8 cellular contexts compared by ENCODE assay signal in genomic region chr14:73462078-73462715, GRCh38. TPM values are rescaled to one million over a fixed set of nuclear protein-coding genes. Genes with fewer than 3 reads are reported as not detected.
DNase-seq lines count a peak whose midpoint lies in the region; ATAC-seq and TF ChIP-seq lines count a peak whose summit lies in the region.

No MANE protein-coding gene starts in this region.

- peak overlapping the region; percentile 42 to 69 for H3K9ac ChIP-seq in duodenal mucosa (ENCODE audit: low read depth in 1 of 2, low read length in 2 of 2)

- H3K4me3 Mint-ChIP-seq in activated T-helper 2 cell treated with anti-CD3 and anti-CD28 coated beads, Interferon-gamma antibody, Interleukin-2, Interleukin-4, amounts not matched to agents 10 μg/mL and 5 μg/mL and 100 μg/mL, durations not matched to agents 14 hours and 24 hours and 36 hours (ENCODE audit: low read depth): no peak overlapping the region

- no peaks in the 10 kb centered on the region for H3K27me3 Mint-ChIP-seq in activated T-helper 2 cell treated with anti-CD3 and anti-CD28 coated beads, Interferon-gamma antibody, Interleukin-2, Interleukin-4, amounts not matched to agents 10 μg/mL and 5 μg/mL and 100 μg/mL, durations not matched to agents 14 hours and 24 hours and 36 hours (ENCODE audit: low read depth)

- peaks cover 59 to 67% of the 10 kb centered on the region in 2 donors for H3K4me1 ChIP-seq in duodenal mucosa (ENCODE audit: control insufficient read depth in 1 of 2, insufficient read depth in 2 of 2, low read length in 2 of 2)

- no peaks in the 10 kb centered on the region for H3K9me3 ChIP-seq in duodenal mucosa (ENCODE audit: control insufficient read depth in 1 of 2, low read length in 2 of 2)

- H3K27me3 ChIP-seq in HL-60 (ENCODE audit: insufficient read depth, poor library complexity, severe bottlenecking) (no peaks in the 10 kb centered on the region), duodenal mucosa (ENCODE audit: control insufficient read depth in 1 of 2, insufficient read depth in 2 of 2, low read length in 2 of 2) (no peaks in the 10 kb centered on the region)

- intact Hi-C loops in activated T-helper 2 cell treated with anti-CD3 and anti-CD28 coated beads, Interferon-gamma antibody, Interleukin-2, Interleukin-4, amounts not matched to agents 10 μg/mL and 5 μg/mL and 100 μg/mL, durations not matched to agents 14 hours and 24 hours and 36 hours (cut with micrococcal nuclease): no loop called here

- no peaks in the 10 kb centered on the region for H3K36me3 ChIP-seq in duodenal mucosa (ENCODE audit: control insufficient read depth in 1 of 2, insufficient read depth in 2 of 2, low read length in 2 of 2)

- TF ChIP-seq CTCF in HL-60 (IDR thresholded peaks at IDR 0.05; ENCODE audit: insufficient read depth, low read length): no peak

- H3K9me3 Mint-ChIP-seq in activated T-helper 2 cell treated with anti-CD3 and anti-CD28 coated beads, Interferon-gamma antibody, Interleukin-2, Interleukin-4, amounts not matched to agents 10 μg/mL and 5 μg/mL and 100 μg/mL, durations not matched to agents 14 hours and 24 hours and 36 hours: no peaks in the 10 kb centered on the region

- ATAC-seq in HG03045 (IDR thresholded peaks at IDR 0.05; ENCODE audit: unreplicated experiment): no peak

- H3K36me3 Mint-ChIP-seq in activated T-helper 2 cell treated with anti-CD3 and anti-CD28 coated beads, Interferon-gamma antibody, Interleukin-2, Interleukin-4, amounts not matched to agents 10 μg/mL and 5 μg/mL and 100 μg/mL, durations not matched to agents 14 hours and 24 hours and 36 hours (ENCODE audit: low read depth): peaks cover 3% of the 10 kb centered on the region

- peak; percentile 55 to 70 for DNase-seq in HL-60 (ENCODE audit: low read depth in 1 of 2, low spot score in 1 of 2)
- peak; percentile 91 for DNase-seq in NCI-H82 (lab: John Stamatoyannopoulos, UW)
- DNase-seq in mucosa of gallbladder (ENCODE audit: low spot score): peak; percentile 92
- DNase-seq in T-helper 9 cell: no peak
- DNase-seq in activated T-cell treated with anti-CD3 and anti-CD28 coated beads, Interleukin-2, amount 50 U/mL, for 1 hour: no peak
- no peak for DNase-seq in activated T-helper 2 cell treated with anti-CD3 and anti-CD28 coated beads, Interferon-gamma antibody, Interleukin-2, Interleukin-4, amounts not matched to agents 10 μg/mL and 5 μg/mL and 100 μg/mL, durations not matched to agents 14 hours and 24 hours and 36 hours (ENCODE audit: low spot score)

- peaks cover 56% of the 10 kb centered on the region for H3K4me1 Mint-ChIP-seq in activated T-helper 2 cell treated with anti-CD3 and anti-CD28 coated beads, Interferon-gamma antibody, Interleukin-2, Interleukin-4, amounts not matched to agents 10 μg/mL and 5 μg/mL and 100 μg/mL, durations not matched to agents 14 hours and 24 hours and 36 hours (ENCODE audit: low read depth)

- H3K4me3 ChIP-seq in HL-60 (replicated peaks; ENCODE audit: insufficient read depth, low read length) (peak overlapping the region; percentile 18), duodenal mucosa (ENCODE audit: low read depth in 1 of 2, low read length in 2 of 2) (peak overlapping the region; percentile 63 to 67)

- H3K27ac ChIP-seq in HL-60 (replicated peaks) (peak overlapping the region; percentile 56), duodenal mucosa (ENCODE audit: low read depth, low read length) (peak overlapping the region; percentile 72)

- H3K27ac Mint-ChIP-seq in activated T-helper 2 cell treated with anti-CD3 and anti-CD28 coated beads, Interferon-gamma antibody, Interleukin-2, Interleukin-4, amounts not matched to agents 10 μg/mL and 5 μg/mL and 100 μg/mL, durations not matched to agents 14 hours and 24 hours and 36 hours: no peak overlapping the region

RNA-seq across cellular contexts. Expression of gene NUMB, which starts 3.9 kb away (rescaled TPM):
- total RNA-seq in mucosa of gallbladder: 117 TPM
- total RNA-seq in activated T-helper 2 cell treated with anti-CD3 and anti-CD28 coated beads, Interferon-gamma antibody, Interleukin-2, Interleukin-4, amounts not matched to agents 10 μg/mL and 5 μg/mL and 100 μg/mL, durations not matched to agents 14 hours and 24 hours and 36 hours: 52.4 and 66.1 TPM in 2 replicates

RNA-seq across cellular contexts. Expression of gene RIOX1, which starts 28.5 kb away (rescaled TPM):
- 15.3 TPM for total RNA-seq in mucosa of gallbladder
- total RNA-seq in activated T-helper 2 cell treated with anti-CD3 and anti-CD28 coated beads, Interferon-gamma antibody, Interleukin-2, Interleukin-4, amounts not matched to agents 10 μg/mL and 5 μg/mL and 100 μg/mL, durations not matched to agents 14 hours and 24 hours and 36 hours: 22.0 and 24.1 TPM in 2 replicates

Comparison
In these comparisons a context has a peak if more than half of its experiments do, and no peak if none do; other contexts are left out.
1. DNase-seq: peak in HL-60 (2 of 2), NCI-H82 (single experiment) and mucosa of gallbladder (single experiment); none in T-helper 9 cell (single experiment), activated T-cell treated with anti-CD3 and anti-CD28 coated beads, Interleukin-2, amount 50 U/mL, for 1 hour (single experiment) and activated T-helper 2 cell treated with anti-CD3 and anti-CD28 coated beads, Interferon-gamma antibody, Interleukin-2, Interleukin-4, amounts not matched to agents 10 μg/mL and 5 μg/mL and 100 μg/mL, durations not matched to agents 14 hours and 24 hours and 36 hours (single experiment).